ENCODE assay signal across 8 cellular contexts in the genomic region with DNA sequence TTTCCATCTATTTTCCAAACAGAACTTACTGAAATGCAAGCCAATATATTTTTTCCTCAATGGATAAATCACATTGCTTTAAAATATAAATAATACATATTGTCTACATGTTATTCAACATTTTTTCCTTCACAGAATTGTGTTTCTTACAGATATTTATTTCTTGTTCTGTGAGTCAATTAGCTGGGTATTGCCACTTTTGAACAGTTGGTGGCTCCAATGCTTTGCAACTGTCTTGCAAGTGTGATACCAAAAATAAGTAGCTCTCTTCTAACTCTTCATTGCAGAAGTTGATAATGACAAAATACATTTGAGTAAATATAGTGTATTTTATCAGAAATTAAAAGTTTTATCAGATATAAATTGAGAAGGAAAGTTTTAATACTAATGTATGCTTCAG. TPM values are rescaled to one million over a fixed set of nuclear protein-coding genes. Genes with fewer than 3 reads are reported as not detected.
DNase-seq lines count a peak whose midpoint lies in the region; ATAC-seq and TF ChIP-seq lines count a peak whose summit lies in the region.

No MANE protein-coding gene starts in this region.

- H3K27me3 ChIP-seq in GM06990 (replicated peaks; ENCODE audit: control insufficient read depth, insufficient read depth, low read length) = no peaks in the 10 kb centered on the region
- no peaks in the 10 kb centered on the region for H3K27me3 ChIP-seq in effector memory CD4-positive, alpha-beta T cell (replicated peaks; ENCODE audit: control insufficient read depth, insufficient read depth, low read length, poor library complexity, severe bottlenecking)

- H3K4me1 ChIP-seq in effector memory CD4-positive, alpha-beta T cell (ENCODE audit: control insufficient read depth, insufficient read depth, low read length, poor library complexity, severe bottlenecking) = no peaks in the 10 kb centered on the region

- no peaks in the 10 kb centered on the region for H3K36me3 ChIP-seq in GM06990 (ENCODE audit: control insufficient read depth, insufficient read depth, low read length)
- H3K36me3 ChIP-seq in effector memory CD4-positive, alpha-beta T cell (ENCODE audit: control insufficient read depth, insufficient read depth, low read length) = no peaks in the 10 kb centered on the region

- H3K27ac ChIP-seq in effector memory CD4-positive, alpha-beta T cell (ENCODE audit: insufficient read depth, low read length, poor library complexity, severe bottlenecking) = no peak overlapping the region

- ATAC-seq in HG03442 (IDR thresholded peaks at IDR 0.05; ENCODE audit: unreplicated experiment) (peak; percentile 48), HG03135 (IDR thresholded peaks at IDR 0.05; ENCODE audit: unreplicated experiment) (no peak), HG03280 (IDR thresholded peaks at IDR 0.05; ENCODE audit: unreplicated experiment) (no peak)

- in situ Hi-C loops in astrocyte of the cerebellum (cut with HindIII; ENCODE audit: low sequenced_read_pairs) = no loop called here

- peak; percentile 56 for TF ChIP-seq CTCF in GM06990 (IDR thresholded peaks at IDR 0.05; ENCODE audit: insufficient read depth, low read length, poor library complexity, severe bottlenecking)
- TF ChIP-seq CTCF in astrocyte of the cerebellum (IDR thresholded peaks at IDR 0.05; ENCODE audit: low read depth, low read length, missing control alignments) = peak; percentile 59

- no peak for DNase-seq in GM06990 (ENCODE audit: extremely low read depth, insufficient read length)
- peak; percentile 38 for DNase-seq in astrocyte of the cerebellum (ENCODE audit: low read depth)
- DNase-seq in midbrain (lab: John Stamatoyannopoulos, UW) = peak; percentile 31
- no peak for DNase-seq in posterior vena cava (ENCODE audit: low spot score)
- no peak for DNase-seq in effector memory CD4-positive, alpha-beta T cell

- intact Hi-C loops in posterior vena cava (cut with DNase I) = no loop called here

- no peaks in the 10 kb centered on the region for H3K9me3 ChIP-seq in effector memory CD4-positive, alpha-beta T cell (ENCODE audit: control insufficient read depth, low read length)

- H3K4me3 ChIP-seq in GM06990 (replicated peaks; ENCODE audit: low read depth, low read length) (no peak overlapping the region), astrocyte of the cerebellum (ENCODE audit: low read depth, low read length) (no peak overlapping the region)
- no peak overlapping the region for H3K4me3 ChIP-seq in effector memory CD4-positive, alpha-beta T cell (ENCODE audit: insufficient read depth, low read depth, low read length, poor library complexity, severe bottlenecking)

RNA-seq across cellular contexts. Expression of gene GPC5, which starts 17.1 kb away (rescaled TPM):
- under 1 TPM; 0.37 to 0.52 TPM for total RNA-seq in posterior vena cava

RNA-seq across cellular contexts. Expression of gene MIR17HG, which starts 33.9 kb away (rescaled TPM):
- total RNA-seq in posterior vena cava = 1 to 10 TPM; 2.6 to 3.4 TPM

Comparison
In these comparisons a context has a peak if more than half of its experiments do, and no peak if none do; other contexts are left out.
1. DNase-seq: peak in astrocyte of the cerebellum (single experiment) and midbrain (single experiment); none in GM06990 (single experiment), posterior vena cava (single experiment) and effector memory CD4-positive, alpha-beta T cell (0 of 3).